10 cellular contexts compared by ENCODE assay signal in the genomic region with DNA sequence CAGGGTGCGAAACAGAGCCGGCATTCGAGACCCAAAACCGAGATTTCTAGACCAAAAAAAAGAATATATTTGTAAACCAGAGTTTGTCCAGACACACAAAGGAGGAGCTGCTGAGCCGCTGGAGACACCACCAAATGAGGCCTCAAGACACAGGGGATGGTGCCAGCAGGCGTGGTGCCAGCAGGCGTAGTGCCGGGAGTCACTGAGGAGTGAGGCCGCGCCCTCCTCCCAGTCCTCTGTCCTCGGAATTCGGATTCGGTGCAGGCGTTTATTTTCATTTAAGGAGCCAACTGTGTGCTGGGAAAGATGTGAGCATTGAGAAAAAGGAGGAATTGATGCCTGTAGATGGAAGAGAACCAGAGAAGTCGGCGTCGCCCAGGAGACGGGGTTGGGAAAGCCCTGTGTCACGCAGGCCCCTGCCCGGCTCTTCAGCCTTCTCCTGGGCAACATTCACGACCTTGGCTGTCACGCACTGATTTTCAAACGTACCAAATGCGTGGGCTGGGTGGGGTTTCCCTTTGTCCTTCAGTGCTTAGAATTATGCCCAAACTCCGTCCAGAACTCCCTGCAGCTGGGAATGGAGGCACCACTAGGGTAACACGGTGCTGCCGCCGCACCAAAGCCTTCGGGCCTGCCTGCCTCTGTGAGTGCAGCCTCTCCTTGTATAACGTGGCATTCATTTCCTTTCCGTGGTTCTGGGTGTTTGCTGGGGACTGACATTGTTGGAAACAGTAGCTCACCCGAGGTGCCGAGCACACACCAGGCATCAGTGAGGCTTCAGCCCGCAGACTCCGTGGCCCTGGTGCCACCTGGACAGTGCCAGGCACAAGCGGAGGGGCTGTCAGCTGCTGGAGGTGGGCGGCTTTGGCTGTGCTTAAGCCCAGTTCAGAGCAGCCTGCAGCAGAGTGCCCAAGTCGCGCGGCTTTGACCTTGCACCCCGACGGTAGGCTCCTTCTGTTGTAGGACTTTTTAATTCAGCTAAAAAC. TPM values are rescaled to one million over a fixed set of nuclear protein-coding genes. Genes with fewer than 3 reads are reported as not detected.
A peak's percentile ranks its signal among the peaks of the same experiment; 100 is the strongest.
DNase-seq lines count a peak whose midpoint lies in the region; ATAC-seq and TF ChIP-seq lines count a peak whose summit lies in the region.
"Had no signal": no experiment of that assay in that cellular context is flagged by ENCODE, and none has a peak within 500 bp of the region (broad histone marks: within the 10 kb centered on the region; RNA-seq: fewer than 3 reads in every experiment).

No MANE protein-coding gene starts in this region.

- no peak for TF ChIP-seq CTCF in BE2C (IDR thresholded peaks at IDR 0.05; ENCODE audit: low read depth, low read length)
- TF ChIP-seq CTCF in psoas muscle (IDR thresholded peaks at IDR 0.05), result no peak

- H3K36me3 ChIP-seq in BE2C (peaks cover 27% of the 10 kb centered on the region), psoas muscle (ENCODE audit: insufficient read depth in 1 of 2, low read depth in 1 of 2) (peaks cover 0 to 44% of the 10 kb centered on the region in 2 donors)

- intact Hi-C loops in cardiac septum (cut with DNase I), result no loop called here
- intact Hi-C loops in psoas muscle (cut with DNase I), result no loop called here

- ATAC-seq in psoas muscle, result peak; percentile 67 to 92 (median 76)
- ATAC-seq in GM18870 (IDR thresholded peaks at IDR 0.05; ENCODE audit: unreplicated experiment), result no peak
- no peak for ATAC-seq in HG03520 (IDR thresholded peaks at IDR 0.05; ENCODE audit: unreplicated experiment)
- no peak for ATAC-seq in HG03045 (IDR thresholded peaks at IDR 0.05; ENCODE audit: unreplicated experiment)

- WGBS in psoas muscle, 3 donors, result 51 to 62% (median 54%) methylated on average over 42 of the region's 42 CpGs

- no peaks in the 10 kb centered on the region for H3K4me1 ChIP-seq in BE2C
- H3K4me1 ChIP-seq in psoas muscle, result peaks cover 11% of the 10 kb centered on the region

- H3K9me3 ChIP-seq in BE2C (no peaks in the 10 kb centered on the region; the same call in 1 of the 2 replicates), psoas muscle (no peaks in the 10 kb centered on the region)

- no peak overlapping the region for H3K4me3 ChIP-seq in BE2C (ENCODE audit: low read depth, low read length)
- H3K4me3 ChIP-seq in psoas muscle, result no peak overlapping the region

- H3K27ac ChIP-seq in psoas muscle, result peak overlapping the region; percentile 23

- DNase-seq in BE2C, result peak; percentile 24
- DNase-seq in amygdala (lab: John Stamatoyannopoulos, UW), result peak in 52 of 56 donors; percentile 12 to 87 (median 66)
- peak; percentile 93 for DNase-seq in cardiac septum (ENCODE audit: low spot score)
- peak; percentile 94 to 95 for DNase-seq in psoas muscle
- no peak for DNase-seq in NCI-H2227 (lab: John Stamatoyannopoulos, UW; ENCODE audit: unreplicated experiment)
- DNase-seq: activated CD4-positive, alpha-beta memory T cell treated with anti-CD3 and anti-CD28 coated beads for 36 hours; NCI-H526 treated with DMSO at 0.1 percent for 48 hours had no signal

- H3K27me3 ChIP-seq in BE2C (no peaks in the 10 kb centered on the region), psoas muscle (ENCODE audit: insufficient read depth in 3 of 3, low read length in 2 of 3) (no peaks in the 10 kb centered on the region)

RNA-seq across cellular contexts. Expression of gene CHMP6, which starts 49.0 kb away (rescaled TPM):
- polyA plus RNA-seq in BE2C (2012; ENCODE audit: insufficient read depth, insufficient read length, low read depth), result 21.2 TPM
- total RNA-seq in cardiac septum (21.7 TPM), psoas muscle (10 to 100 TPM; 32.0 to 36.9 (median 33.6) TPM)
- 10 to 100 TPM; 38.3 to 53.2 (median 45.6) TPM for polyA plus RNA-seq in psoas muscle

Comparison
In these comparisons a context has a peak if more than half of its experiments do, and no peak if none do; other contexts are left out.
1. ATAC-seq: peak in psoas muscle (4 of 4); none in GM18870 (single experiment), HG03520 (single experiment) and HG03045 (single experiment).